ENCODE assay signal across 23 cellular contexts in genomic region chr18:35707247-35707646, GRCh38.
"Had no signal": no experiment of that assay in that cellular context is flagged by ENCODE, and none has a peak within 500 bp of the region (broad histone marks: within the 10 kb centered on the region; RNA-seq: fewer than 3 reads in every experiment).

No MANE protein-coding gene starts in this region.

- H3K36me3 ChIP-seq: ovary had no signal

- DNase-seq: central memory CD4-positive, alpha-beta T cell; cortex of kidney; effector memory CD4-positive, alpha-beta T cell; esophagus squamous epithelium; foreskin fibroblast; glutamatergic neuron; kidney glomerular epithelial cell; lower lobe of right lung; ovary; stimulated activated CD4-positive, alpha-beta T cell treated with anti-CD3 and anti-CD28 coated beads, Interleukin-2, amount 100 ng/mL, for 24 hours; stimulated activated naive CD4-positive, alpha-beta T cell; stomach; trophoblast cell had no signal

- H3K4me1 ChIP-seq: gastroesophageal sphincter, lower lobe of right lung, neural progenitor cell, stomach had no signal

- H3K4me1 Mint-ChIP-seq: memory B cell, neural progenitor cell had no signal

- H3K4me2 ChIP-seq: hepatocyte, neural progenitor cell had no signal

- H3K9me3 Mint-ChIP-seq: memory B cell; mesothelial cell of epicardium; natural killer cell treated with Interleukin-12 subunit alpha and Interleukin-12 subunit beta and Interleukin-15 and Interleukin-18, amount 100 ng/mL, for 72 hours; neural progenitor cell had no signal

- H3K4me3 ChIP-seq: esophagus squamous epithelium, gastroesophageal sphincter, hepatocyte, lower lobe of right lung, neural progenitor cell, ovary, skin epidermis, stomach, thoracic aorta had no signal

- H3K9me3 ChIP-seq: esophagus squamous epithelium, gastroesophageal sphincter, lower lobe of right lung, ovary, stomach, thoracic aorta had no signal

- H3K27me3 ChIP-seq: esophagus squamous epithelium, gastroesophageal sphincter, hepatocyte, neural progenitor cell, ovary, stomach had no signal

- H3K9ac ChIP-seq: neural progenitor cell had no signal

- ATAC-seq: gastroesophageal sphincter; left lobe of liver; lower lobe of right lung; natural killer cell treated with Interleukin-12 subunit alpha and Interleukin-12 subunit beta and Interleukin-15 and Interleukin-18, amount 100 ng/mL, for 72 hours; sciatic nerve had no signal

- H3K4me3 Mint-ChIP-seq: memory B cell; mesothelial cell of epicardium; natural killer cell treated with Interleukin-12 subunit alpha and Interleukin-12 subunit beta and Interleukin-15 and Interleukin-18, amount 100 ng/mL, for 72 hours; neural progenitor cell had no signal

- H3K27ac Mint-ChIP-seq: memory B cell; mesothelial cell of epicardium; natural killer cell treated with Interleukin-12 subunit alpha and Interleukin-12 subunit beta and Interleukin-15 and Interleukin-18, amount 100 ng/mL, for 72 hours; neural progenitor cell had no signal

- H3K27ac ChIP-seq: esophagus squamous epithelium, gastroesophageal sphincter, hepatocyte, lower lobe of right lung, neural progenitor cell, ovary, skin epidermis, stomach, thoracic aorta had no signal

- H3K79me2 ChIP-seq: hepatocyte had no signal

- H2AFZ ChIP-seq: hepatocyte, neural progenitor cell had no signal

- H3K27me3 Mint-ChIP-seq: memory B cell; natural killer cell treated with Interleukin-12 subunit alpha and Interleukin-12 subunit beta and Interleukin-15 and Interleukin-18, amount 100 ng/mL, for 72 hours had no signal
